19 cellular contexts compared by ENCODE assay signal in the genomic region with DNA sequence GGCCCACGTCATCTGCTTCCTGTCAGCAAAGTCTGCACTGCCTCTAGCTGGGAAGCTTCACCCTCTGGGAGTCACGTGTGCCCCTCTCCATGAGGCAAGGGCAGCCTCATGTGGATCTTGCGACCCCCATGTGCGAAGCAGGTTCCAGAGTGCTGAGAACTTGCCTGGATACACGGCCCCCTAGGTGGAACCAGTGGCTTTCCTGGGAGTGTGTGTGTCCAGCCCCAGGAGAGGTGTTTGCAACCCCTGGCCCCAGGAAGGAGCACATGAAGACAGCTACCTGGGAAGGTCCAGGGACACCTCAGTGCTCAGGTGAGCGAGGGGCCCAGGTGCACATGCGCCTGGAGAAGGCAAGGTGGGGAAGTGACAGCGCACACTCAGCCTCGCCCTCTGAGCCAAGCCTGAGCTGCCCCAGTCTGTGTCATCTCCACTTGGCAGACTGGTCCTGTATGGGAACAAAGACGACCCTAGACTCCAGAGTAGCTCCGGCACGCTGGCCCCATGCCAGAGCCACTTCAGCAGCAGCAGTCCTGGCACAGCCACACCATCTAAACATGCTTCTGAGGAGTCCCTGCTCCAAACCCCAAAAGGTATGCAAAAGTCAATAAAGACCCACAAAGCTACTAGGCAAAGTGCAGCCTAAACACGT. TPM values are rescaled to one million over a fixed set of nuclear protein-coding genes. Genes with fewer than 3 reads are reported as not detected.
DNase-seq lines count a peak whose midpoint lies in the region; ATAC-seq, FAIRE-seq and TF ChIP-seq lines count a peak whose summit lies in the region.
"Had no signal": no experiment of that assay in that cellular context is flagged by ENCODE, and none has a peak within 500 bp of the region (broad histone marks: within the 10 kb centered on the region; RNA-seq: fewer than 3 reads in every experiment).

No MANE protein-coding gene starts in this region.

- TF ChIP-seq POLR2A in thyroid gland (IDR thresholded peaks at IDR 0.05), result no peak

- FAIRE-seq in kidney (lab: Jason Lieb, UNC), result no peak
- FAIRE-seq: frontal cortex, GM12891 had no signal

- peak overlapping the region; percentile 38; the same call in 1 of the 2 replicates for H3K27ac ChIP-seq in VCaP
- H3K27ac ChIP-seq in thyroid gland, result no peak overlapping the region
- no peak overlapping the region for H3K27ac ChIP-seq in kidney (ENCODE audit: low read depth in 2 of 2, low read length in 2 of 2)
- H3K27ac ChIP-seq: neutrophil had no signal

- H3K4me1 ChIP-seq in thyroid gland (no peaks in the 10 kb centered on the region), kidney (ENCODE audit: control insufficient read depth in 1 of 2, insufficient read depth in 1 of 2, low read depth in 1 of 2, low read length in 2 of 2) (no peaks in the 10 kb centered on the region)

- WGBS in thyroid gland, 2 donors, result 49 to 72% methylated on average over 6 to 13 of the region's 13 CpGs

- TF ChIP-seq CTCF in VCaP (conservative IDR thresholded peaks at IDR 0.05) (no peak), thyroid gland (IDR thresholded peaks at IDR 0.05) (no peak), kidney (IDR thresholded peaks at IDR 0.05; ENCODE audit: borderline replicate concordance, extremely low read depth, insufficient read depth) (no peak)

- DNase-seq in NCI-H2196 (lab: John Stamatoyannopoulos, UW; ENCODE audit: unreplicated experiment) (peak; percentile 28), NCI-H2196 treated with DMSO at 0.1 percent for 48 hours (lab: John Stamatoyannopoulos, UW; ENCODE audit: unreplicated experiment) (no peak), left ventricle myocardium superior (peak; percentile 80), thyroid gland (peak; percentile 29 to 37), kidney (no peak), NCI-H1417 treated with DMSO at 0.1 percent for 48 hours (lab: John Stamatoyannopoulos, UW) (no peak), islet precursor cell (no peak)
- DNase-seq: activated CD4-positive, alpha-beta T cell treated with anti-CD3 and anti-CD28 coated beads, Interleukin-2, amount 50 U/mL, for 4 hours; activated naive CD8-positive, alpha-beta T cell treated with anti-CD3 and anti-CD28 coated beads, Interleukin-2, amount 10 ng/mL, durations not matched to agents 7 days and 5 days; activated T-cell treated with anti-CD3 and anti-CD28 coated beads, Interleukin-2, amount 50 U/mL, for 48 hours; NCI-H524 treated with DMSO at 0.1 percent for 48 hours; OCI-M1; stimulated activated CD4-positive, alpha-beta T cell treated with anti-CD3 and anti-CD28 coated beads, Interleukin-4, amount 100 ng/mL, for 4 hours had no signal

- no peak overlapping the region for H3K9ac ChIP-seq in kidney (ENCODE audit: low read length in 2 of 2)

- intact Hi-C loops in left ventricle myocardium superior (cut with micrococcal nuclease), result no loop called here
- intact Hi-C loops in thyroid gland (cut with DNase I), result no loop called here
- intact Hi-C loops in kidney (cut with DNase I), result no loop called here

- H3K27me3 ChIP-seq in thyroid gland, result no peaks in the 10 kb centered on the region
- H3K27me3 ChIP-seq: neutrophil had no signal

- H3K9me3 ChIP-seq in thyroid gland (no peaks in the 10 kb centered on the region), kidney (ENCODE audit: control insufficient read depth in 1 of 2, low read length in 2 of 2) (no peaks in the 10 kb centered on the region)
- H3K9me3 ChIP-seq: neutrophil had no signal

- peaks cover 0 to 9% of the 10 kb centered on the region in 2 donors for H3K36me3 ChIP-seq in thyroid gland
- peaks cover 4 to 14% of the 10 kb centered on the region in 2 donors for H3K36me3 ChIP-seq in kidney (ENCODE audit: control insufficient read depth in 1 of 2, insufficient read depth in 2 of 2, low read length in 2 of 2)
- H3K36me3 ChIP-seq: neutrophil had no signal

- ATAC-seq in left ventricle myocardium superior, result peak; percentile 53
- ATAC-seq: HCT116, SK-N-SH treated with all-trans-retinoic acid at 6 μM for 48 hours had no signal

- H3K4me3 ChIP-seq in thyroid gland (replicated peaks in 1 of 3) (no peak overlapping the region), kidney (ENCODE audit: low read length in 2 of 2) (no peak overlapping the region)

RNA-seq across cellular contexts. Expression of a gene that starts 8.9 kb away (rescaled TPM):
- total RNA-seq in left ventricle myocardium superior (58.3 TPM), thyroid gland (10 to 100 TPM; 31.4 to 57.7 (median 42.0) TPM), kidney (24.6 TPM)
- polyA plus RNA-seq in kidney (ENCODE audit: insufficient read depth, low read depth, low replicate concordance), result 15.8 TPM

RNA-seq across cellular contexts. Expression of a gene that starts 35.5 kb away (rescaled TPM):
- 12.0 TPM for total RNA-seq in left ventricle myocardium superior
- total RNA-seq in thyroid gland, result 1 to 10 TPM; 3.5 to 9.0 (median 5.8) TPM
- 8.7 TPM for total RNA-seq in kidney
- polyA plus RNA-seq in kidney (ENCODE audit: insufficient read depth, low read depth, low replicate concordance), result 3.7 TPM

Comparison
In these comparisons a context has a peak if more than half of its experiments do, and no peak if none do; other contexts are left out.
1. DNase-seq: peak in NCI-H2196 (single experiment), left ventricle myocardium superior (single experiment) and thyroid gland (2 of 2); none in NCI-H2196 treated with DMSO at 0.1 percent for 48 hours (single experiment), kidney (single experiment), NCI-H1417 treated with DMSO at 0.1 percent for 48 hours (single experiment) and islet precursor cell (single experiment).